Comparison of ENCODE assay signal across 12 cellular contexts in genomic region chr3:38140326-38141172, GRCh38. TPM values are rescaled to one million over a fixed set of nuclear protein-coding genes. Genes with fewer than 3 reads are reported as not detected.
A peak's percentile ranks its signal among the peaks of the same experiment; 100 is the strongest.
DNase-seq lines count a peak whose midpoint lies in the region; ATAC-seq and TF ChIP-seq lines count a peak whose summit lies in the region.
"Had no signal": no experiment of that assay in that cellular context is flagged by ENCODE, and none has a peak within 500 bp of the region (broad histone marks: within the 10 kb centered on the region; RNA-seq: fewer than 3 reads in every experiment).

No MANE protein-coding gene starts in this region.

- DNase-seq in CD8-positive, alpha-beta T cell = peak in 2 of 7 experiments; percentile 9 to 45
- DNase-seq in ecto neural progenitor cell (ENCODE audit: low spot score) = peak; percentile 34
- DNase-seq in natural killer cell treated with Interleukin-12 subunit alpha and Interleukin-12 subunit beta and Interleukin-15 and Interleukin-18, amount 100 ng/mL, for 72 hours (ENCODE audit: low spot score) = no peak
- DNase-seq in iPS-NIHi7 (ENCODE audit: extremely low spot score) = no peak
- DNase-seq in NCI-H446 (lab: John Stamatoyannopoulos, UW) = no peak
- DNase-seq: NCI-H1105 treated with DMSO at 0.1 percent for 48 hours, small intestine had no signal

- peak overlapping the region; percentile 93 for H3K4me3 Mint-ChIP-seq in CD8-positive, alpha-beta T cell
- H3K4me3 Mint-ChIP-seq in natural killer cell treated with Interleukin-12 subunit alpha and Interleukin-12 subunit beta and Interleukin-15 and Interleukin-18, amount 100 ng/mL, for 72 hours = peak overlapping the region; percentile 99
- H3K4me3 Mint-ChIP-seq: neural progenitor cell had no signal

- H3K9me3 ChIP-seq in CD8-positive, alpha-beta T cell (ENCODE audit: low read length) = no peaks in the 10 kb centered on the region
- H3K9me3 ChIP-seq: esophagus muscularis mucosa had no signal

- peak; percentile 26; the same call in 1 of the 2 replicates for TF ChIP-seq RAD21 in Ishikawa (IDR thresholded peaks at IDR 0.05; ENCODE audit: low read depth)

- H3K27ac ChIP-seq in CD8-positive, alpha-beta T cell (ENCODE audit: low read depth, low read length) = no peak overlapping the region
- H3K27ac ChIP-seq: neural progenitor cell had no signal

- no peaks in the 10 kb centered on the region for H3K27me3 ChIP-seq in CD8-positive, alpha-beta T cell (ENCODE audit: insufficient read depth, low read length)
- H3K27me3 ChIP-seq: esophagus muscularis mucosa, neural progenitor cell had no signal

- CTCF ChIA-PET in CD8-positive, alpha-beta T cell (lab: Charles Lee) = no interaction called here

- intact Hi-C loops in CD8-positive, alpha-beta T cell (cut with DNase I, micrococcal nuclease) = no loop called here

- peaks cover 42% of the 10 kb centered on the region for H3K4me1 Mint-ChIP-seq in CD8-positive, alpha-beta T cell (ENCODE audit: low read depth)
- H3K4me1 Mint-ChIP-seq in natural killer cell treated with Interleukin-12 subunit alpha and Interleukin-12 subunit beta and Interleukin-15 and Interleukin-18, amount 100 ng/mL, for 72 hours (ENCODE audit: low read depth in 2 of 2) = peaks cover 41 to 43% of the 10 kb centered on the region in 2 donors

- peak overlapping the region; percentile 98 for H3K27ac Mint-ChIP-seq in CD8-positive, alpha-beta T cell
- peak overlapping the region in 1 of 2 donors; percentile 97 for H3K27ac Mint-ChIP-seq in natural killer cell treated with Interleukin-12 subunit alpha and Interleukin-12 subunit beta and Interleukin-15 and Interleukin-18, amount 100 ng/mL, for 72 hours
- H3K27ac Mint-ChIP-seq: neural progenitor cell had no signal

- peaks cover 40% of the 10 kb centered on the region for H3K36me3 Mint-ChIP-seq in CD8-positive, alpha-beta T cell
- peaks cover 6% of the 10 kb centered on the region for H3K36me3 Mint-ChIP-seq in natural killer cell treated with Interleukin-12 subunit alpha and Interleukin-12 subunit beta and Interleukin-15 and Interleukin-18, amount 100 ng/mL, for 72 hours
- H3K36me3 Mint-ChIP-seq: neural progenitor cell had no signal

- no peaks in the 10 kb centered on the region for H3K9me3 Mint-ChIP-seq in CD8-positive, alpha-beta T cell
- H3K9me3 Mint-ChIP-seq in natural killer cell treated with Interleukin-12 subunit alpha and Interleukin-12 subunit beta and Interleukin-15 and Interleukin-18, amount 100 ng/mL, for 72 hours = no peaks in the 10 kb centered on the region

- TF ChIP-seq CTCF in CD8-positive, alpha-beta T cell (IDR thresholded peaks at IDR 0.05) = no peak

- no peaks in the 10 kb centered on the region for H3K27me3 Mint-ChIP-seq in CD8-positive, alpha-beta T cell (ENCODE audit: low read depth)
- no peaks in the 10 kb centered on the region for H3K27me3 Mint-ChIP-seq in natural killer cell treated with Interleukin-12 subunit alpha and Interleukin-12 subunit beta and Interleukin-15 and Interleukin-18, amount 100 ng/mL, for 72 hours

- ATAC-seq in CD8-positive, alpha-beta T cell = no peak
- no peak for ATAC-seq in natural killer cell treated with Interleukin-12 subunit alpha and Interleukin-12 subunit beta and Interleukin-15 and Interleukin-18, amount 100 ng/mL, for 72 hours
- ATAC-seq in GM18873 (IDR thresholded peaks at IDR 0.05; ENCODE audit: low FRiP score, unreplicated experiment) (no peak), GM18519 (IDR thresholded peaks at IDR 0.05; ENCODE audit: low FRiP score, unreplicated experiment) (no peak)

- POLR2A ChIA-PET in CD8-positive, alpha-beta T cell (lab: Charles Lee) = interaction anchor here (1.0 to 1.7 kb wide), 3 partner anchors 12 to 25 kb away, joined by 5 to 12 read pairs (median 5); partner anchors contain the start of gene OXSR1

- peaks cover 31% of the 10 kb centered on the region for H3K4me1 ChIP-seq in CD8-positive, alpha-beta T cell (ENCODE audit: insufficient read depth, low read length)

- H3K4me3 ChIP-seq in CD8-positive, alpha-beta T cell (ENCODE audit: low read depth, low read length) = no peak overlapping the region

- no peak for TF ChIP-seq EP300 in Ishikawa (IDR thresholded peaks at IDR 0.05; ENCODE audit: borderline replicate concordance)

- no peaks in the 10 kb centered on the region for H3K36me3 ChIP-seq in CD8-positive, alpha-beta T cell (ENCODE audit: insufficient read depth, low read length)
- H3K36me3 ChIP-seq: neural progenitor cell had no signal

TF ChIP-seq in Ishikawa, 13 proteins besides CTCF, POLR2A, EP300 and RAD21:
- TF ChIP-seq YY1 (IDR thresholded peaks at IDR 0.05; ENCODE audit: low read depth) (no peak), FOXM1 (IDR thresholded peaks at IDR 0.05; ENCODE audit: borderline replicate concordance, low read depth) (no peak), TCF12 (IDR thresholded peaks at IDR 0.05; ENCODE audit: low read depth) (no peak), TEAD4 (IDR thresholded peaks at IDR 0.05) (no peak), ZBTB7A (IDR thresholded peaks at IDR 0.05; ENCODE audit: low read depth) (no peak), EGR1 (IDR thresholded peaks at IDR 0.05) (no peak), TAF1 (IDR thresholded peaks at IDR 0.05; ENCODE audit: low read depth) (no peak), NFIC (IDR thresholded peaks at IDR 0.05) (no peak), CREB1 (IDR thresholded peaks at IDR 0.05; ENCODE audit: low read depth) (no peak), REST (IDR thresholded peaks at IDR 0.05; ENCODE audit: low read depth) (no peak), USF1 (IDR thresholded peaks at IDR 0.05) (no peak), MAX (IDR thresholded peaks at IDR 0.05) (no peak), CEBPB (IDR thresholded peaks at IDR 0.05) (no peak)

RNA-seq across cellular contexts. Expression of gene MYD88, which starts 2.1 kb away (rescaled TPM):
- 10 to 100 TPM; 32.2 to 32.7 TPM for total RNA-seq in CD8-positive, alpha-beta T cell
- total RNA-seq in natural killer cell treated with Interleukin-12 subunit alpha and Interleukin-12 subunit beta and Interleukin-15 and Interleukin-18, amount 100 ng/mL, for 72 hours = 10 to 100 TPM; 55.8 to 63.1 TPM

RNA-seq across cellular contexts. Expression of gene ACAA1, which starts 3.6 kb away (rescaled TPM):
- total RNA-seq in CD8-positive, alpha-beta T cell = 10 to 100 TPM; 49.4 to 49.9 TPM
- total RNA-seq in natural killer cell treated with Interleukin-12 subunit alpha and Interleukin-12 subunit beta and Interleukin-15 and Interleukin-18, amount 100 ng/mL, for 72 hours = 10 to 100 TPM; 78.6 to 88.2 TPM

RNA-seq across cellular contexts. Expression of gene OXSR1, which starts 24.8 kb away (rescaled TPM):
- total RNA-seq in CD8-positive, alpha-beta T cell = 10 to 100 TPM; 45.4 to 45.6 TPM
- total RNA-seq in natural killer cell treated with Interleukin-12 subunit alpha and Interleukin-12 subunit beta and Interleukin-15 and Interleukin-18, amount 100 ng/mL, for 72 hours = 10 to 100 TPM; 59.9 to 66.8 TPM
